In genomic region chr17:59154721-59155438, GRCh38 we compare ENCODE assay signal across 8 cellular contexts. TPM values are rescaled to one million over a fixed set of nuclear protein-coding genes. Genes with fewer than 3 reads are reported as not detected.
A peak's percentile ranks its signal among the peaks of the same experiment; 100 is the strongest.
DNase-seq lines count a peak whose midpoint lies in the region; ATAC-seq, FAIRE-seq and TF ChIP-seq lines count a peak whose summit lies in the region.

A gene with protein sequence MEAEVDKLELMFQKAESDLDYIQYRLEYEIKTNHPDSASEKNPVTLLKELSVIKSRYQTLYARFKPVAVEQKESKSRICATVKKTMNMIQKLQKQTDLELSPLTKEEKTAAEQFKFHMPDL (minus strand): TSS chr17:59155186. CDS start chr17:59155163, 23 bp downstream.

- DNase-seq in GM13977 (ENCODE audit: low spot score) (peak; percentile 85), NCI-H1436 (lab: John Stamatoyannopoulos, UW) (peak; percentile 100), T-helper 9 cell (peak; percentile 90), astrocyte of the hippocampus (ENCODE audit: low read depth, low spot score) (peak; percentile 100), small intestine (no peak), MV-4-11 (lab: John Stamatoyannopoulos, UW) (no peak)

- no peak for FAIRE-seq in small intestine (lab: Jason Lieb, UNC)

- H3K4me1 ChIP-seq in small intestine (ENCODE audit: control insufficient read depth in 2 of 2, insufficient read depth in 1 of 2, low read depth in 1 of 2, low read length in 1 of 2): no peaks in the 10 kb centered on the region

- no peaks in the 10 kb centered on the region for H3K9me3 ChIP-seq in small intestine (ENCODE audit: control insufficient read depth, low read depth)

- WGBS in small intestine, 3 donors: 0% methylated on average over 35 to 39 of the region's 39 CpGs

- no peaks in the 10 kb centered on the region for H3K27me3 ChIP-seq in small intestine (ENCODE audit: control insufficient read depth in 2 of 2, insufficient read depth in 2 of 2, low read length in 2 of 2)

- peak; percentile 80 for ATAC-seq in HG02763 (IDR thresholded peaks at IDR 0.05; ENCODE audit: unreplicated experiment)

- H3K27ac ChIP-seq in small intestine (ENCODE audit: low read depth in 1 of 2, low read length in 1 of 2): peak within 1 kb of the TSS; percentile 47 to 86

- H3K4me3 ChIP-seq in iPS-11a (ENCODE audit: low read depth, low read length) (peak within 1 kb of the TSS; percentile 91), small intestine (ENCODE audit: low read depth in 1 of 2, low read length in 2 of 2) (peak within 1 kb of the TSS; percentile 54 to 84)

- no peak for TF ChIP-seq CTCF in GM13977 (IDR thresholded peaks at IDR 0.05; ENCODE audit: extremely low read depth, insufficient read depth, missing control alignments)

- in situ Hi-C loops in GM13977 (cut with MboI; ENCODE audit: low pct_unique_long_range_greater_than_20kb, low sequenced_read_pairs, unreplicated experiment): no loop called here

- H3K36me3 ChIP-seq in small intestine (ENCODE audit: control insufficient read depth in 2 of 2, insufficient read depth in 2 of 2, low read length in 2 of 2): no peaks in the 10 kb centered on the region

RNA-seq across cellular contexts. Expression of the gene that starts here (rescaled TPM):
- 10 to 100 TPM; 28.6 to 43.6 (median 36.0) TPM for polyA plus RNA-seq in small intestine

Comparison
In these comparisons a context has a peak if more than half of its experiments do, and no peak if none do; other contexts are left out.
1. DNase-seq: peak in GM13977 (single experiment), NCI-H1436 (single experiment), T-helper 9 cell (single experiment) and astrocyte of the hippocampus (single experiment); none in small intestine (single experiment) and MV-4-11 (single experiment).